Comparison of ENCODE assay signal across 15 cellular contexts in genomic region chr17:13813347-13814240, GRCh38.
A peak's percentile ranks its signal among the peaks of the same experiment; 100 is the strongest.
DNase-seq lines count a peak whose midpoint lies in the region; ATAC-seq and TF ChIP-seq lines count a peak whose summit lies in the region.
"Had no signal": no experiment of that assay in that cellular context is flagged by ENCODE, and none has a peak within 500 bp of the region (broad histone marks: within the 10 kb centered on the region; RNA-seq: fewer than 3 reads in every experiment).

No MANE protein-coding gene starts in this region.

- no peaks in the 10 kb centered on the region for H3F3A ChIP-seq in GM23338 (replicated peaks; ENCODE audit: low read depth)
- H3F3A ChIP-seq in SK-N-SH (replicated peaks; ENCODE audit: insufficient read depth), result no peaks in the 10 kb centered on the region

- H3K27ac Mint-ChIP-seq in GM23338, result no peak overlapping the region
- H3K27ac Mint-ChIP-seq: CD14-positive monocyte, IgD-negative memory B cell had no signal

- H3K4me1 ChIP-seq in GM23338 (ENCODE audit: insufficient read depth) (no peaks in the 10 kb centered on the region), SK-N-SH (ENCODE audit: control insufficient read depth in 1 of 2, insufficient read depth in 2 of 2, low read depth in 1 of 2, low read length in 1 of 2) (no peaks in the 10 kb centered on the region), osteoblast (ENCODE audit: insufficient read depth, low read length) (no peaks in the 10 kb centered on the region)
- H3K4me1 ChIP-seq: SJCRH30 had no signal

- CTCF ChIA-PET in SK-N-SH (lab: Yijun Ruan, JAX), result no interaction called here

- H3K79me2 ChIP-seq in GM23338 (replicated peaks; ENCODE audit: insufficient read depth) (no peaks in the 10 kb centered on the region), SK-N-SH (ENCODE audit: insufficient read depth) (no peaks in the 10 kb centered on the region), osteoblast (ENCODE audit: insufficient read depth, low read length) (no peaks in the 10 kb centered on the region)

- H3K9me3 ChIP-seq in SK-N-SH, result no peaks in the 10 kb centered on the region
- no peaks in the 10 kb centered on the region for H3K9me3 ChIP-seq in osteoblast (ENCODE audit: low read depth, low read length)
- H3K9me3 ChIP-seq: SJCRH30 had no signal

- 44% methylated on average over 17 of the region's 17 CpGs for WGBS in SK-N-SH (ENCODE audit: low lambda C conversion rate)

- H3K27ac ChIP-seq in GM23338 (ENCODE audit: low read depth) (no peak overlapping the region), SK-N-SH (ENCODE audit: low read depth in 2 of 2, low read length in 1 of 2) (no peak overlapping the region), osteoblast (ENCODE audit: low read depth, low read length) (no peak overlapping the region)
- H3K27ac ChIP-seq: RWPE1, SJCRH30 had no signal

- no peak for TF ChIP-seq EP300 in SK-N-SH (IDR thresholded peaks at IDR 0.05; ENCODE audit: borderline replicate concordance in 1 of 2, low read depth in 1 of 2, low read length in 1 of 2)

- ATAC-seq in GM23338, result peak; percentile 46; the same call in 2 of the 3 replicates
- no peak for ATAC-seq in HG02973 (IDR thresholded peaks at IDR 0.05; ENCODE audit: unreplicated experiment)

- peaks cover 2% of the 10 kb centered on the region; the same call in 1 of the 3 replicates for H3K36me3 Mint-ChIP-seq in GM23338 (ENCODE audit: low read depth)
- H3K36me3 Mint-ChIP-seq: CD14-positive monocyte, IgD-negative memory B cell had no signal

- H3K9me2 ChIP-seq in GM23338 (ENCODE audit: insufficient read depth) (no peaks in the 10 kb centered on the region), SK-N-SH (no peaks in the 10 kb centered on the region)

- TF ChIP-seq RAD21 in SK-N-SH (IDR thresholded peaks at IDR 0.05; ENCODE audit: low read length), result no peak

- no peak overlapping the region for H3K4me3 Mint-ChIP-seq in GM23338
- H3K4me3 Mint-ChIP-seq: CD14-positive monocyte had no signal

- no peak for TF ChIP-seq CTCF in GM23338 (conservative IDR thresholded peaks at IDR 0.05; ENCODE audit: low read depth in 2 of 2)
- TF ChIP-seq CTCF in SK-N-SH (IDR thresholded peaks at IDR 0.05), result no peak
- TF ChIP-seq CTCF in fibroblast of villous mesenchyme (IDR thresholded peaks at IDR 0.05; ENCODE audit: insufficient read depth, low read depth, low read length), result no peak
- TF ChIP-seq CTCF in osteoblast (IDR thresholded peaks at IDR 0.05; ENCODE audit: extremely low read depth, low read depth, low read length), result no peak

- H3K4me2 ChIP-seq in GM23338, result no peak overlapping the region
- H3K4me2 ChIP-seq in SK-N-SH, result peak overlapping the region; percentile 47; the same call in 1 of the 2 replicates
- no peak overlapping the region for H3K4me2 ChIP-seq in osteoblast (ENCODE audit: insufficient read depth, low read length)

- no peaks in the 10 kb centered on the region; the same call in 1 of the 3 replicates for H3K9me3 Mint-ChIP-seq in GM23338

- H2AFZ ChIP-seq in GM23338 (no peak overlapping the region), SK-N-SH (ENCODE audit: low read depth) (no peak overlapping the region), osteoblast (ENCODE audit: low read length) (no peak overlapping the region)

- POLR2A ChIA-PET in SK-N-SH (lab: Yijun Ruan, JAX), result no interaction called here

- peaks cover 2% of the 10 kb centered on the region for H3K27me3 Mint-ChIP-seq in GM23338 (ENCODE audit: insufficient read depth, low read depth, poor library complexity)

- H3K36me3 ChIP-seq in GM23338 (ENCODE audit: insufficient read depth), result no peaks in the 10 kb centered on the region
- peaks cover 0 to 3% of the 10 kb centered on the region in 2 experiments for H3K36me3 ChIP-seq in SK-N-SH (replicated peaks in 1 of 2; ENCODE audit: control insufficient read depth in 1 of 2, insufficient read depth in 2 of 2, low read length in 1 of 2)
- H3K36me3 ChIP-seq in osteoblast (ENCODE audit: insufficient read depth, low read length), result no peaks in the 10 kb centered on the region
- H3K36me3 ChIP-seq: SJCRH30 had no signal

- DNase-seq in GM23338 (ENCODE audit: low spot score) (peak; percentile 12), SK-N-SH (no peak), fibroblast of villous mesenchyme (ENCODE audit: low read depth) (peak; percentile 4), osteoblast (ENCODE audit: insufficient read length, low spot score, missing footprints) (peak; percentile 49), DMS79 (lab: John Stamatoyannopoulos, UW) (no peak)
- DNase-seq in activated CD4-positive, alpha-beta T cell treated with anti-CD3 and anti-CD28 coated beads for 4 hours, result no peak
- DNase-seq: COR-L47, NCI-H187 treated with DMSO at 0.1 percent for 48 hours, NCI-H345, NCI-H69, SJCRH30 had no signal

- H3K9ac ChIP-seq in SK-N-SH, result no peak overlapping the region

- H3K4me3 ChIP-seq in GM23338, result no peak overlapping the region
- H3K4me3 ChIP-seq in SK-N-SH (ENCODE audit: low read depth in 2 of 2, low read length in 1 of 2), result peak overlapping the region in 1 of 2 experiments; percentile 16; a peak in 1 of 4 replicates
- H3K4me3 ChIP-seq in fibroblast of villous mesenchyme (ENCODE audit: low read depth, low read length), result no peak overlapping the region
- H3K4me3 ChIP-seq in osteoblast (ENCODE audit: insufficient read depth, low read length), result no peak overlapping the region
- H3K4me3 ChIP-seq: SJCRH30 had no signal

- H4K20me1 ChIP-seq in GM23338 (replicated peaks; ENCODE audit: insufficient read depth), result no peaks in the 10 kb centered on the region
- no peaks in the 10 kb centered on the region for H4K20me1 ChIP-seq in SK-N-SH (ENCODE audit: insufficient read depth)
- H4K20me1 ChIP-seq in osteoblast (ENCODE audit: insufficient read depth, low read length), result no peaks in the 10 kb centered on the region

- H3K27me3 ChIP-seq in GM23338 (ENCODE audit: insufficient read depth) (no peaks in the 10 kb centered on the region), SK-N-SH (ENCODE audit: insufficient read depth) (no peaks in the 10 kb centered on the region; the same call in 1 of the 2 replicates), osteoblast (ENCODE audit: insufficient read depth, low read length) (no peaks in the 10 kb centered on the region)
- H3K27me3 ChIP-seq: SJCRH30 had no signal

- no peaks in the 10 kb centered on the region for H3K4me1 Mint-ChIP-seq in GM23338
- H3K4me1 Mint-ChIP-seq: CD14-positive monocyte, IgD-negative memory B cell had no signal

TF ChIP-seq in GM23338, 12 proteins besides CTCF, POLR2A, EP300 and RAD21:
- TF ChIP-seq JUNB (IDR thresholded peaks at IDR 0.05; ENCODE audit: unreplicated experiment) (no peak), REST (IDR thresholded peaks at IDR 0.05; ENCODE audit: unreplicated experiment) (peak; percentile 48)
TF ChIP-seq in GM23338: peak in this region for 1.

TF ChIP-seq in SK-N-SH, 30 proteins besides CTCF, POLR2A, EP300 and RAD21:
- TF ChIP-seq EZH2phosphoT487 (IDR thresholded peaks at IDR 0.05; ENCODE audit: borderline replicate concordance, low read depth) (no peak), MXI1 (IDR thresholded peaks at IDR 0.05; ENCODE audit: low read depth, low read length) (no peak), ZBTB33 (IDR thresholded peaks at IDR 0.05; ENCODE audit: borderline replicate concordance, low read depth) (no peak), NRF1 (IDR thresholded peaks at IDR 0.05; ENCODE audit: low read depth, low read length) (no peak), MEF2A (IDR thresholded peaks at IDR 0.05; ENCODE audit: borderline replicate concordance, low read depth) (no peak), RFX5 (IDR thresholded peaks at IDR 0.05; ENCODE audit: low read length) (no peak), FOSL2 (IDR thresholded peaks at IDR 0.05; ENCODE audit: borderline replicate concordance, low read depth) (no peak), FOXJ3 (CRISPR knock-in tag; IDR thresholded peaks at IDR 0.05) (no peak)

Comparison
In these comparisons a context has a peak if more than half of its experiments do, and no peak if none do; other contexts are left out.
1. DNase-seq: peak in GM23338 (single experiment), fibroblast of villous mesenchyme (single experiment) and osteoblast (single experiment); none in SK-N-SH (single experiment), activated CD4-positive, alpha-beta T cell treated with anti-CD3 and anti-CD28 coated beads for 4 hours (0 of 2) and DMS79 (single experiment).